ENCODE assay signal across 9 cellular contexts in the genomic region with DNA sequence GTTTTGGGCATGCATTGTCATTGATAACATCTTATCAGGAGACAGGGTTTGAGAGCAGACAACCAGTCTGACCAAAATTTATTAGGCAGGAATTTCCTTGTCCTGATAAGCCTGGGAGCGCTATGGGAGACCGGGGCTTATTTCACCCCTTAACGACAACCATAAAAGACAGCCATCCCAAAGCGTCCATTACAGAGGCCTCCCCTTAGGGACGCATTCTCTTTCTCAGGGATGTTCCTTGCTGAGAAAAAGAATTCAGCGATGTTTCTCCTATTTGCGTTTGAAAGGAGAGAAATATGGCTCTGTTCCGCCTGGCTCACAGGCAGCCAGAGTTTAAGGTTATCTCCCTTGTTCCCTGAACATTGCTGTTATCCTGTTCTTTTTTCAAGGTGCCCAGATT. TPM values are rescaled to one million over a fixed set of nuclear protein-coding genes. Genes with fewer than 3 reads are reported as not detected.
"Had no signal": no experiment of that assay in that cellular context is flagged by ENCODE, and none has a peak within 500 bp of the region (broad histone marks: within the 10 kb centered on the region; RNA-seq: fewer than 3 reads in every experiment).

No MANE protein-coding gene starts in this region.

RNA-seq across cellular contexts. Expression of gene SPRR2F, which starts 10.5 kb away (rescaled TPM):
- total RNA-seq: activated B cell treated with CpG ODN at 0.5 μM for 24 hours; activated CD4-positive, alpha-beta T cell treated with anti-CD3 and anti-CD28 coated beads, Interleukin-2, amount 10 ng/mL, durations not matched to agents 24 days and 14 days; activated CD8-positive, alpha-beta memory T cell treated with anti-CD3 and anti-CD28 coated beads, Interleukin-2, amount 10 ng/mL, durations not matched to agents 7 days and 5 days; activated T-helper 1 cell treated with anti-CD3 and anti-CD28 coated beads, Interleukin-12 subunit alpha, Interleukin-12 subunit beta, Interleukin-2, Interleukin-4 antibody, amounts not matched to agents 30 ng/mL and 10 ng/mL and 1 ng/mL, durations not matched to agents 14 hours and 24 hours and 36 hours; aorta; bronchial epithelial cell; Right ventricle myocardium superior; SJSA1; T-helper 1 cell treated with Interleukin-12 subunit alpha and Interleukin-12 subunit beta and Interleukin-4 antibody, amounts not matched to agents 30 ng/mL and 1 ng/mL, for 36 hours had no signal
- polyA plus RNA-seq: aorta had no signal

RNA-seq across cellular contexts. Expression of gene SPRR2G, which starts 26.9 kb away (rescaled TPM):
- total RNA-seq: activated B cell treated with CpG ODN at 0.5 μM for 24 hours; activated CD4-positive, alpha-beta T cell treated with anti-CD3 and anti-CD28 coated beads, Interleukin-2, amount 10 ng/mL, durations not matched to agents 24 days and 14 days; activated CD8-positive, alpha-beta memory T cell treated with anti-CD3 and anti-CD28 coated beads, Interleukin-2, amount 10 ng/mL, durations not matched to agents 7 days and 5 days; activated T-helper 1 cell treated with anti-CD3 and anti-CD28 coated beads, Interleukin-12 subunit alpha, Interleukin-12 subunit beta, Interleukin-2, Interleukin-4 antibody, amounts not matched to agents 30 ng/mL and 10 ng/mL and 1 ng/mL, durations not matched to agents 14 hours and 24 hours and 36 hours; aorta; bronchial epithelial cell; Right ventricle myocardium superior; SJSA1; T-helper 1 cell treated with Interleukin-12 subunit alpha and Interleukin-12 subunit beta and Interleukin-4 antibody, amounts not matched to agents 30 ng/mL and 1 ng/mL, for 36 hours had no signal
- polyA plus RNA-seq: aorta had no signal

RNA-seq across cellular contexts. Expression of gene SPRR2E, which starts 29.5 kb away (rescaled TPM):
- total RNA-seq: activated B cell treated with CpG ODN at 0.5 μM for 24 hours; activated CD4-positive, alpha-beta T cell treated with anti-CD3 and anti-CD28 coated beads, Interleukin-2, amount 10 ng/mL, durations not matched to agents 24 days and 14 days; activated CD8-positive, alpha-beta memory T cell treated with anti-CD3 and anti-CD28 coated beads, Interleukin-2, amount 10 ng/mL, durations not matched to agents 7 days and 5 days; activated T-helper 1 cell treated with anti-CD3 and anti-CD28 coated beads, Interleukin-12 subunit alpha, Interleukin-12 subunit beta, Interleukin-2, Interleukin-4 antibody, amounts not matched to agents 30 ng/mL and 10 ng/mL and 1 ng/mL, durations not matched to agents 14 hours and 24 hours and 36 hours; aorta; Right ventricle myocardium superior; SJSA1; T-helper 1 cell treated with Interleukin-12 subunit alpha and Interleukin-12 subunit beta and Interleukin-4 antibody, amounts not matched to agents 30 ng/mL and 1 ng/mL, for 36 hours had no signal

RNA-seq across cellular contexts. Expression of gene SPRR2B, which starts 52.4 kb away (rescaled TPM):
- total RNA-seq: activated B cell treated with CpG ODN at 0.5 μM for 24 hours; activated CD4-positive, alpha-beta T cell treated with anti-CD3 and anti-CD28 coated beads, Interleukin-2, amount 10 ng/mL, durations not matched to agents 24 days and 14 days; activated CD8-positive, alpha-beta memory T cell treated with anti-CD3 and anti-CD28 coated beads, Interleukin-2, amount 10 ng/mL, durations not matched to agents 7 days and 5 days; activated T-helper 1 cell treated with anti-CD3 and anti-CD28 coated beads, Interleukin-12 subunit alpha, Interleukin-12 subunit beta, Interleukin-2, Interleukin-4 antibody, amounts not matched to agents 30 ng/mL and 10 ng/mL and 1 ng/mL, durations not matched to agents 14 hours and 24 hours and 36 hours; aorta; bronchial epithelial cell; Right ventricle myocardium superior; SJSA1; T-helper 1 cell treated with Interleukin-12 subunit alpha and Interleukin-12 subunit beta and Interleukin-4 antibody, amounts not matched to agents 30 ng/mL and 1 ng/mL, for 36 hours had no signal
- polyA plus RNA-seq: aorta had no signal
